ENCODE assay signal across 17 cellular contexts in genomic region chr10:76149602-76150138, GRCh38.
A peak's percentile ranks its signal among the peaks of the same experiment; 100 is the strongest.
DNase-seq lines count a peak whose midpoint lies in the region; ATAC-seq, FAIRE-seq and TF ChIP-seq lines count a peak whose summit lies in the region.
"Had no signal": no experiment of that assay in that cellular context is flagged by ENCODE, and none has a peak within 500 bp of the region (broad histone marks: within the 10 kb centered on the region; RNA-seq: fewer than 3 reads in every experiment).

No MANE protein-coding gene starts in this region.

- H3K36me3 Mint-ChIP-seq in natural killer cell treated with Interleukin-12 subunit alpha and Interleukin-12 subunit beta and Interleukin-15 and Interleukin-18, amount 100 ng/mL, for 72 hours, result no peaks in the 10 kb centered on the region

- H3K9me3 ChIP-seq in NT2/D1 (ENCODE audit: insufficient read depth, low read length), result peaks cover 32% of the 10 kb centered on the region
- peaks cover 17% of the 10 kb centered on the region for H3K9me3 ChIP-seq in iPS-20b (ENCODE audit: insufficient read depth, low read depth, low read length)
- H3K9me3 ChIP-seq in pancreas, result no peaks in the 10 kb centered on the region
- H3K9me3 ChIP-seq: HAP-1, tibial artery had no signal

- H3K4me1 ChIP-seq in NT2/D1 (ENCODE audit: insufficient read depth, insufficient read length) (no peaks in the 10 kb centered on the region), iPS-20b (ENCODE audit: insufficient read depth, low read length) (peaks cover 22% of the 10 kb centered on the region; the same call in 1 of the 2 replicates), pancreas (no peaks in the 10 kb centered on the region)
- H3K4me1 ChIP-seq: HAP-1 had no signal

- in situ Hi-C loops in Caki2 (cut with HindIII; ENCODE audit: low pct_unique_long_range_greater_than_20kb, low sequenced_read_pairs), result no loop called here

- no peak overlapping the region for H3K27ac Mint-ChIP-seq in natural killer cell treated with Interleukin-12 subunit alpha and Interleukin-12 subunit beta and Interleukin-15 and Interleukin-18, amount 100 ng/mL, for 72 hours
- H3K27ac Mint-ChIP-seq: activated T-helper 17 cell treated with anti-CD3 and anti-CD28 coated beads, Interleukin-2, amount 50 U/mL, for 72 hours had no signal

- H3K4me1 Mint-ChIP-seq in natural killer cell treated with Interleukin-12 subunit alpha and Interleukin-12 subunit beta and Interleukin-15 and Interleukin-18, amount 100 ng/mL, for 72 hours (ENCODE audit: low read depth in 2 of 2), result no peaks in the 10 kb centered on the region
- H3K4me1 Mint-ChIP-seq: activated T-helper 17 cell treated with anti-CD3 and anti-CD28 coated beads, Interleukin-2, amount 50 U/mL, for 72 hours; CD14-positive monocyte had no signal

- DNase-seq in Caki2 (ENCODE audit: low read depth) (peak; percentile 14), NT2/D1 (ENCODE audit: low read depth, low spot score) (peak; percentile 52), pancreas (no peak), HCEC 1CT (no peak), GM10266 (ENCODE audit: extremely low spot score) (no peak)
- DNase-seq in natural killer cell treated with Interleukin-12 subunit alpha and Interleukin-12 subunit beta and Interleukin-15 and Interleukin-18, amount 100 ng/mL, for 72 hours (ENCODE audit: low spot score), result no peak
- DNase-seq: cerebellar nuclear complex; NCI-H2107; NCI-H774; stimulated activated CD4-positive, alpha-beta T cell treated with anti-CD3 and anti-CD28 coated beads, Interleukin-4, amount 100 ng/mL, for 4 hours; tibial artery had no signal

- peak overlapping the region; percentile 9 for H3K9ac ChIP-seq in NT2/D1 (ENCODE audit: insufficient read length, low read depth)
- peak overlapping the region; percentile 62 for H3K9ac ChIP-seq in iPS-20b (ENCODE audit: low read depth, low read length)

- no peak overlapping the region for H3K4me3 Mint-ChIP-seq in natural killer cell treated with Interleukin-12 subunit alpha and Interleukin-12 subunit beta and Interleukin-15 and Interleukin-18, amount 100 ng/mL, for 72 hours
- H3K4me3 Mint-ChIP-seq: activated T-helper 17 cell treated with anti-CD3 and anti-CD28 coated beads, Interleukin-2, amount 50 U/mL, for 72 hours; CD14-positive monocyte had no signal

- no peaks in the 10 kb centered on the region for H3K27me3 Mint-ChIP-seq in natural killer cell treated with Interleukin-12 subunit alpha and Interleukin-12 subunit beta and Interleukin-15 and Interleukin-18, amount 100 ng/mL, for 72 hours
- H3K27me3 Mint-ChIP-seq: activated T-helper 17 cell treated with anti-CD3 and anti-CD28 coated beads, Interleukin-2, amount 50 U/mL, for 72 hours had no signal

- H3K36me3 ChIP-seq in NT2/D1 (ENCODE audit: insufficient read depth, insufficient read length, low read length) (no peaks in the 10 kb centered on the region), iPS-20b (ENCODE audit: insufficient read depth, low read depth, low read length) (no peaks in the 10 kb centered on the region), pancreas (no peaks in the 10 kb centered on the region)
- H3K36me3 ChIP-seq: HAP-1, tibial artery had no signal

- no peak for FAIRE-seq in pancreas (lab: Jason Lieb, UNC)

- H3K27me3 ChIP-seq in NT2/D1 (ENCODE audit: insufficient read depth, insufficient read length) (no peaks in the 10 kb centered on the region), iPS-20b (ENCODE audit: insufficient read depth, low read length) (no peaks in the 10 kb centered on the region), pancreas (no peaks in the 10 kb centered on the region)
- H3K27me3 ChIP-seq: tibial artery had no signal

- 82 to 87% methylated on average over 2 of the region's 2 CpGs for WGBS in pancreas, 2 donors

- H3K27ac ChIP-seq in iPS-20b (ENCODE audit: low read length), result peak overlapping the region; percentile 74
- H3K27ac ChIP-seq in pancreas, result peak overlapping the region; percentile 35 to 68 (median 64)
- H3K27ac ChIP-seq: RWPE1, tibial artery had no signal

- intact Hi-C loops in pancreas (cut with DNase I), result no loop called here

- peaks cover 7% of the 10 kb centered on the region for H3K9me3 Mint-ChIP-seq in natural killer cell treated with Interleukin-12 subunit alpha and Interleukin-12 subunit beta and Interleukin-15 and Interleukin-18, amount 100 ng/mL, for 72 hours
- H3K9me3 Mint-ChIP-seq: activated T-helper 17 cell treated with anti-CD3 and anti-CD28 coated beads, Interleukin-2, amount 50 U/mL, for 72 hours had no signal

- TF ChIP-seq CTCF in pancreas (IDR thresholded peaks at IDR 0.05) (no peak), GM10266 (IDR thresholded peaks at IDR 0.05; ENCODE audit: control insufficient read depth, insufficient read depth, low read depth, missing control alignments) (no peak)

- H3K4me3 ChIP-seq in NT2/D1 (ENCODE audit: insufficient read length, low read depth) (no peak overlapping the region), iPS-20b (ENCODE audit: low read length) (peak overlapping the region; percentile 6; the same call in 1 of the 2 replicates), pancreas (no peak overlapping the region)
- H3K4me3 ChIP-seq: HAP-1, tibial artery had no signal

- peak in 1 of 4 donors; percentile 15 for ATAC-seq in pancreas
- no peak for ATAC-seq in natural killer cell treated with Interleukin-12 subunit alpha and Interleukin-12 subunit beta and Interleukin-15 and Interleukin-18, amount 100 ng/mL, for 72 hours
- ATAC-seq in HG03039 (IDR thresholded peaks at IDR 0.05; ENCODE audit: unreplicated experiment), result no peak
- ATAC-seq: activated T-helper 17 cell treated with anti-CD3 and anti-CD28 coated beads, Interleukin-2, amount 50 U/mL, for 72 hours had no signal

Comparison
In these comparisons a context has a peak if more than half of its experiments do, and no peak if none do; other contexts are left out.
1. DNase-seq: peak in Caki2 (single experiment) and NT2/D1 (single experiment); none in pancreas (0 of 6), natural killer cell treated with Interleukin-12 subunit alpha and Interleukin-12 subunit beta and Interleukin-15 and Interleukin-18, amount 100 ng/mL, for 72 hours (single experiment), HCEC 1CT (single experiment) and GM10266 (single experiment).